Comparison of ENCODE assay signal across 8 cellular contexts in the genomic region with DNA sequence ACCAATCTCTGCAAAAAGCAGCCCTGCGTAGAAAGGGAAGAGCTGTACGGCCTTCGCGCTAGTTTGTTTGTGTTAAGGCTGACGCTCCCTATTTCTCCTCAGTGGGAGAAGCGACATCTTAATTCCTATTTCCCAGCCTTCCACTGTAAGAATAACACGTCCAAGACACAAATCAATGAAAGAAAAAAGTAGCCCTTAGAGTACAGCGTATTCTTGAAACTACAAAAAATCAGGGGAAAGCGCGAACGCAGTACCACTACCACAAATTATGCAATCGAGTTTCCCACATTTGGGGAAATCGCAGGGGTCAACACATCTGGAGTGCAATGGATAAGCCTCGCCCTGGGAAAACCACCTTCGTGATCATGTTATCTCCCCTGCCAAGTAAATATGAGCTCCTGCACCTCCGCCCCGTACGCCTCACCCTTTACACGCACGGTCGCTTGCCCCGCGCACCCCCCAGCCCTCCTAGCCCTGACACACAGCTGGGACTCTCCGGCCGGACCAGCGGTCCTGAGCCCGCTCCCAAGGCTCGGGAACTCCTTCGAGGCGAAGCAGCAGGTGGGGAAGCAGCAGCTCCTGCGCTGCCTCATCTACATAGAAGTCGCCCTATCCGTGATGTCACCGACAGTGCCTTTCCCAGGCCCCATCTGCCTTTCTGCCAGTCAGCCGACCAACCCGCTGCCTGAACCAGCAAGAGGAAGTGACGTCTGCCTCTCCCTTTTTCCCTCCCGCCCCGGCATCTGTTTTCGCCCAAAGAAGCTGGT.
DNase-seq lines count a peak whose midpoint lies in the region; ATAC-seq and TF ChIP-seq lines count a peak whose summit lies in the region.

No MANE protein-coding gene starts in this region.

- TF ChIP-seq CTCF in epithelial cell of esophagus (IDR thresholded peaks at IDR 0.05; ENCODE audit: insufficient read depth, low read depth, low read length, missing control alignments): no peak

- DNase-seq in GM03348 (ENCODE audit: low spot score): peak; percentile 93
- DNase-seq in NOMO-1 treated with DMSO at 0.1 percent for 48 hours (lab: John Stamatoyannopoulos, UW; ENCODE audit: unreplicated experiment): peak; percentile 79
- DNase-seq in activated T-cell treated with anti-CD3 and anti-CD28 coated beads for 4 hours: peak; percentile 78
- peak; percentile 93 for DNase-seq in epithelial cell of esophagus (ENCODE audit: low read depth)
- peak; percentile 92 for DNase-seq in midbrain (lab: John Stamatoyannopoulos, UW)
- peak; percentile 56 for DNase-seq in stimulated activated CD8-positive, alpha-beta memory T cell treated with anti-CD3 and anti-CD28 coated beads, Interleukin-15, amount 100 ng/mL, for 24 hours (ENCODE audit: low read depth)

- peak overlapping the region; percentile 51 for H3K4me3 ChIP-seq in epithelial cell of esophagus (ENCODE audit: low read length)

- ATAC-seq in HG02798 (IDR thresholded peaks at IDR 0.05; ENCODE audit: poor library complexity, unreplicated experiment) (peak; percentile 81), GM19035 (IDR thresholded peaks at IDR 0.05; ENCODE audit: unreplicated experiment) (no peak)
